ENCODE assay signal across 1 cellular context in genomic region chr6:116375262-116375661, GRCh38.
TF ChIP-seq lines count a peak whose summit lies in the region.

No MANE protein-coding gene starts in this region.

TF ChIP-seq in GM12878, 131 proteins besides CTCF, POLR2A, EP300 and RAD21:
- TF ChIP-seq SIN3A (IDR thresholded peaks at IDR 0.05; ENCODE audit: low read depth, low read length) = no peak
- TF ChIP-seq CEBPZ (IDR thresholded peaks at IDR 0.05; ENCODE audit: low read depth, low read length) = no peak
- no peak for TF ChIP-seq HSF1 (IDR thresholded peaks at IDR 0.05; ENCODE audit: low read depth, low read length)
- TF ChIP-seq MTA3 (IDR thresholded peaks at IDR 0.05; ENCODE audit: borderline replicate concordance, low read length) = no peak
